Comparison of ENCODE assay signal across 8 cellular contexts in genomic region chr13:101706651-101707050, GRCh38.
A peak's percentile ranks its signal among the peaks of the same experiment; 100 is the strongest.
DNase-seq lines count a peak whose midpoint lies in the region; ATAC-seq, FAIRE-seq and TF ChIP-seq lines count a peak whose summit lies in the region.

No MANE protein-coding gene starts in this region.

- TF ChIP-seq CTCF in MCF 10A (IDR thresholded peaks at IDR 0.05; ENCODE audit: unreplicated experiment) (no peak), nephron progenitor cell (IDR thresholded peaks at IDR 0.05) (no peak), vagina (IDR thresholded peaks at IDR 0.05) (no peak)

- intact Hi-C loops in MCF 10A (cut with micrococcal nuclease) (loop anchor here (2.0 kb wide), 1 partner anchor 58 kb away; no protein-coding TSS in a partner anchor), vagina (cut with DNase I) (no loop called here), Right ventricle myocardium inferior (cut with DNase I) (no loop called here)

- H3K9me3 ChIP-seq in vagina: no peaks in the 10 kb centered on the region

- H3K36me3 ChIP-seq in vagina: no peaks in the 10 kb centered on the region

- CTCF ChIA-PET in MCF 10A (lab: Yijun Ruan, JAX): interaction anchor here (0.6 to 2.3 kb wide), 10 partner anchors 11 to 562 kb away, joined by 3 to 10 read pairs (median 3); no protein-coding TSS in a partner anchor

- H3K36me3 Mint-ChIP-seq in MCF 10A (ENCODE audit: insufficient read depth, unreplicated experiment) (no peaks in the 10 kb centered on the region), nephron progenitor cell (ENCODE audit: low read depth) (no peaks in the 10 kb centered on the region)

- H3K4me3 Mint-ChIP-seq in MCF 10A (ENCODE audit: unreplicated experiment) (no peak overlapping the region), nephron progenitor cell (no peak overlapping the region)

- H3K27me3 Mint-ChIP-seq in MCF 10A (ENCODE audit: insufficient read depth, unreplicated experiment) (no peaks in the 10 kb centered on the region), nephron progenitor cell (ENCODE audit: low read depth, poor library complexity) (peaks cover 4% of the 10 kb centered on the region)

- BruUV-seq in MCF 10A (replicated peaks; lab: Mats Ljungman, UMichigan): no TSS peak

- H3K4me1 Mint-ChIP-seq in MCF 10A (ENCODE audit: insufficient read depth, unreplicated experiment) (peaks cover 32% of the 10 kb centered on the region), nephron progenitor cell (peaks cover 36% of the 10 kb centered on the region)

- TF ChIP-seq POLR2A in vagina (IDR thresholded peaks at IDR 0.05) (no peak), GM18505 (IDR thresholded peaks at IDR 0.05; ENCODE audit: borderline replicate concordance, extremely low read depth, insufficient read depth, insufficient read length) (no peak)

- H3K27ac ChIP-seq in vagina: no peak overlapping the region

- DNase-seq in GM18507 (ENCODE audit: extremely low spot score, insufficient read length, low read depth) (no peak), M059J (ENCODE audit: low read depth) (peak; percentile 87), MCF 10A (ENCODE audit: unreplicated experiment) (peak; percentile 99), nephron progenitor cell (no peak), vagina (ENCODE audit: extremely low spot score in 2 of 2) (no peak), Right ventricle myocardium inferior (ENCODE audit: missing footprints) (no peak)

- ATAC-seq in HG02759 (IDR thresholded peaks at IDR 0.05; ENCODE audit: unreplicated experiment) (no peak), GM18505 (IDR thresholded peaks at IDR 0.05; ENCODE audit: unreplicated experiment) (no peak), Right ventricle myocardium inferior (no peak)

- no peaks in the 10 kb centered on the region for H3K27me3 ChIP-seq in vagina

- POLR2A ChIA-PET in MCF 10A (lab: Yijun Ruan, JAX): interaction anchor here (0.6 to 2.0 kb wide), 12 partner anchors 10 to 190 kb away, joined by 3 to 10 read pairs (median 4); no protein-coding TSS in a partner anchor

- H3K4me1 ChIP-seq in vagina: no peaks in the 10 kb centered on the region

- H3K4me3 ChIP-seq in vagina: no peak overlapping the region

- peak; percentile 33 for FAIRE-seq in GM18507 (lab: Jason Lieb, UNC)

- H3K27ac Mint-ChIP-seq in MCF 10A (ENCODE audit: low read depth, unreplicated experiment) (peak overlapping the region; percentile 80), nephron progenitor cell (peak overlapping the region; percentile 49)

- no peaks in the 10 kb centered on the region for H3K9me3 Mint-ChIP-seq in MCF 10A (ENCODE audit: unreplicated experiment)
- peaks cover 10% of the 10 kb centered on the region for H3K9me3 Mint-ChIP-seq in nephron progenitor cell

Comparison
In these comparisons a context has a peak if more than half of its experiments do, and no peak if none do; other contexts are left out.
1. DNase-seq: peak in M059J (single experiment) and MCF 10A (single experiment); none in GM18507 (single experiment), nephron progenitor cell (single experiment), vagina (0 of 2) and Right ventricle myocardium inferior (single experiment).